8 cellular contexts compared by ENCODE assay signal in genomic region chr10:14605231-14605925, GRCh38.
DNase-seq lines count a peak whose midpoint lies in the region; ATAC-seq and TF ChIP-seq lines count a peak whose summit lies in the region.

No MANE protein-coding gene starts in this region.

- peak overlapping the region; percentile 85 for H3K4me3 Mint-ChIP-seq in activated CD4-positive, alpha-beta T cell treated with anti-CD3 and anti-CD28 coated beads for 36 hours
- peak overlapping the region; percentile 93 to 96 (median 94) for H3K4me3 Mint-ChIP-seq in nephron

- POLR2A ChIA-PET in activated CD4-positive, alpha-beta T cell treated with anti-CD3 and anti-CD28 coated beads for 36 hours (lab: Charles Lee): interaction anchor here (0.5 to 1.9 kb wide), 15 partner anchors 22 to 597 kb away, joined by 3 to 11 read pairs (median 5); partner anchors contain the start of genes CDNF, HSPA14 and MSANTD7

- TF ChIP-seq CTCF in OCI-LY3 (IDR thresholded peaks at IDR 0.05; ENCODE audit: low read depth, low read length) (no peak), choroid plexus epithelial cell (conservative IDR thresholded peaks at IDR 0.05; ENCODE audit: low read depth, low read length) (no peak), nephron (IDR thresholded peaks at IDR 0.05; ENCODE audit: unreplicated experiment in 3 of 3) (no peak)

- peak overlapping the region; percentile 99 for H3K27ac Mint-ChIP-seq in activated CD4-positive, alpha-beta T cell treated with anti-CD3 and anti-CD28 coated beads for 36 hours
- H3K27ac Mint-ChIP-seq in nephron: peak overlapping the region; percentile 58 to 93 (median 90)

- no peaks in the 10 kb centered on the region; the same call in 1 of the 2 replicates for H3K9me3 ChIP-seq in OCI-LY3 (ENCODE audit: insufficient read depth, low read length)

- peaks cover 26% of the 10 kb centered on the region for H4K20me1 ChIP-seq in OCI-LY3 (ENCODE audit: insufficient read depth, low read length)

- peak overlapping the region; percentile 83 for H3K4me3 ChIP-seq in OCI-LY3 (ENCODE audit: low read length)
- H3K4me3 ChIP-seq in choroid plexus epithelial cell (ENCODE audit: low read depth, low read length): peak overlapping the region; percentile 66

- H3K36me3 Mint-ChIP-seq in activated CD4-positive, alpha-beta T cell treated with anti-CD3 and anti-CD28 coated beads for 36 hours (ENCODE audit: low read depth): peaks cover 26% of the 10 kb centered on the region
- peaks cover 11% of the 10 kb centered on the region for H3K36me3 Mint-ChIP-seq in nephron (ENCODE audit: low read depth)

- H3K9me3 Mint-ChIP-seq in activated CD4-positive, alpha-beta T cell treated with anti-CD3 and anti-CD28 coated beads for 36 hours (ENCODE audit: low read depth): peaks cover 3% of the 10 kb centered on the region
- H3K9me3 Mint-ChIP-seq in nephron: no peaks in the 10 kb centered on the region

- CTCF ChIA-PET in activated CD4-positive, alpha-beta T cell treated with anti-CD3 and anti-CD28 coated beads for 36 hours (lab: Charles Lee): interaction anchor here (0.7 to 1.2 kb wide), 9 partner anchors 9 to 232 kb away, joined by 3 to 7 read pairs (median 4); partner anchors contain the start of genes CDNF, HSPA14 and MSANTD7

- intact Hi-C loops in activated CD4-positive, alpha-beta T cell treated with anti-CD3 and anti-CD28 coated beads for 36 hours (cut with DNase I, micrococcal nuclease): loop anchor here (1.0 to 10.0 kb wide), 18 partner anchors 17 to 563 kb away; partner anchors contain the start of genes MEIG1 (in 1 of the 2) and NMT2 (in 1 of the 2)
- intact Hi-C loops in sciatic nerve (cut with DNase I): no loop called here

- peaks cover 63% of the 10 kb centered on the region for H3K4me1 ChIP-seq in OCI-LY3 (ENCODE audit: low read length)

- peak overlapping the region; percentile 86 for H3K4me2 ChIP-seq in OCI-LY3 (ENCODE audit: low read length)

- DNase-seq in activated CD4-positive, alpha-beta T cell treated with anti-CD3 and anti-CD28 coated beads for 36 hours: peak; percentile 64
- no peak for DNase-seq in activated CD4-positive, alpha-beta T cell treated with anti-CD3 and anti-CD28 coated beads for 1 hour
- DNase-seq in choroid plexus epithelial cell (ENCODE audit: low read depth): peak; percentile 65
- DNase-seq in sciatic nerve (ENCODE audit: low spot score): no peak
- no peak for DNase-seq in SHP77 (lab: John Stamatoyannopoulos, UW)

- H3K36me3 ChIP-seq in OCI-LY3 (replicated peaks; ENCODE audit: low read depth, low read length): peaks cover 17% of the 10 kb centered on the region

- no peaks in the 10 kb centered on the region for H3K27me3 ChIP-seq in OCI-LY3 (ENCODE audit: low read depth, low read length)

- peaks cover 38% of the 10 kb centered on the region for H3K79me2 ChIP-seq in OCI-LY3 (ENCODE audit: low read length)

- ATAC-seq in activated CD4-positive, alpha-beta T cell treated with anti-CD3 and anti-CD28 coated beads for 36 hours: peak; percentile 75
- ATAC-seq in HG02623 (IDR thresholded peaks at IDR 0.05; ENCODE audit: unreplicated experiment) (peak; percentile 32), sciatic nerve (no peak)

- H2AFZ ChIP-seq in OCI-LY3 (ENCODE audit: low read depth, low read length): no peak overlapping the region

- peak overlapping the region; percentile 100 for H3K9ac ChIP-seq in OCI-LY3 (ENCODE audit: low read length)

- H3K4me1 Mint-ChIP-seq in activated CD4-positive, alpha-beta T cell treated with anti-CD3 and anti-CD28 coated beads for 36 hours: peaks cover 63% of the 10 kb centered on the region
- peaks cover 37% of the 10 kb centered on the region for H3K4me1 Mint-ChIP-seq in nephron

- H3K27ac ChIP-seq in OCI-LY3 (ENCODE audit: low read length): peak overlapping the region; percentile 96

- H3K27me3 Mint-ChIP-seq in activated CD4-positive, alpha-beta T cell treated with anti-CD3 and anti-CD28 coated beads for 36 hours: no peaks in the 10 kb centered on the region
- peaks cover 18% of the 10 kb centered on the region for H3K27me3 Mint-ChIP-seq in nephron (ENCODE audit: low read depth)

Comparison
In these comparisons a context has a peak if more than half of its experiments do, and no peak if none do; other contexts are left out.
1. DNase-seq: peak in activated CD4-positive, alpha-beta T cell treated with anti-CD3 and anti-CD28 coated beads for 36 hours (single experiment) and choroid plexus epithelial cell (single experiment); none in activated CD4-positive, alpha-beta T cell treated with anti-CD3 and anti-CD28 coated beads for 1 hour (single experiment), sciatic nerve (single experiment) and SHP77 (0 of 2).